ENCODE assay signal across 21 cellular contexts in the genomic region with DNA sequence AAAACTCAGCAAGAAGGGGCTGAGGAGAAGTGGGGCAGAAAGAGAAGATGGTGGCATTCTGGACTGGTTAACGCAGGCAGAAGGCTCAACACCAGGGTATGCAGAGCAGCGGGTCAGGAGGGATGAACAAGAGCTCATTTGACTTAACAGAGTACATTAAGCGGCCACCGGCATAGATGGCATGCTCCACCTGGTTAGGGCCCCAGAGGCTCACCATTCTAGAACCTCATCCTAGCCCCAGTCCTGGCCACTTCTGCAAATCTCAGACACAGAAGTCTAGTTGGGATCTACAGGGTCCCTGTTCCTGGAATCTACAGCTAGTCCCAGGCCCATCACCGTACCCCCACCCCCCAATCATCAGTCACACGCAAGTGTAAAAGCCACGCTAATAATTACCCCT. TPM values are rescaled to one million over a fixed set of nuclear protein-coding genes. Genes with fewer than 3 reads are reported as not detected.
DNase-seq lines count a peak whose midpoint lies in the region; ATAC-seq and TF ChIP-seq lines count a peak whose summit lies in the region.
"Had no signal": no experiment of that assay in that cellular context is flagged by ENCODE, and none has a peak within 500 bp of the region (broad histone marks: within the 10 kb centered on the region; RNA-seq: fewer than 3 reads in every experiment).

No MANE protein-coding gene starts in this region.

- peaks cover 15 to 34% (median 30%) of the 10 kb centered on the region in 11 experiments; a peak in 21 of 22 replicates for H3K27me3 ChIP-seq in BLaER1 treated with 17β-estradiol and CSF1 and Interleukin-3, amounts not matched to agents 10 nM and 100 nM
- H3K27me3 ChIP-seq in gastroesophageal sphincter (no peaks in the 10 kb centered on the region), gastrocnemius medialis (no peaks in the 10 kb centered on the region)

- H3K9ac ChIP-seq in BLaER1 treated with 17β-estradiol and CSF1 and Interleukin-3, amounts not matched to agents 10 nM and 100 nM, result no peak overlapping the region
- no peak overlapping the region for H3K9ac ChIP-seq in SK-N-MC (ENCODE audit: insufficient read length)

- no peak for ATAC-seq in gastroesophageal sphincter
- ATAC-seq in gastrocnemius medialis, result no peak
- no peak for ATAC-seq in HG02870 (IDR thresholded peaks at IDR 0.05; ENCODE audit: unreplicated experiment)
- ATAC-seq: activated CD8-positive, alpha-beta memory T cell treated with anti-CD3 and anti-CD28 coated beads, Interleukin-2, amount 10 ng/mL, durations not matched to agents 7 days and 5 days; activated T-helper 17 cell treated with anti-CD3 and anti-CD28 coated beads, Interleukin-2, amount 50 U/mL, for 72 hours had no signal

- H3K36me3 Mint-ChIP-seq in nephron progenitor cell (ENCODE audit: low read depth), result no peaks in the 10 kb centered on the region
- peaks cover 7% of the 10 kb centered on the region for H3K36me3 Mint-ChIP-seq in T-helper 2 cell treated with Interferon-gamma antibody and Interleukin-4, amounts not matched to agents 5 μg/mL and 100 μg/mL, for 36 hours (ENCODE audit: low read depth)
- H3K36me3 Mint-ChIP-seq: brain, memory B cell had no signal

- H3K27ac ChIP-seq in BLaER1 treated with 17β-estradiol and CSF1 and Interleukin-3, amounts not matched to agents 10 nM and 100 nM, result no peak overlapping the region
- H3K27ac ChIP-seq in SK-N-MC, result peak overlapping the region; percentile 75; the same call in 1 of the 2 replicates
- peak overlapping the region; percentile 60 to 100 (median 98) for H3K27ac ChIP-seq in gastroesophageal sphincter
- H3K27ac ChIP-seq in gastrocnemius medialis, result peak overlapping the region in 3 of 4 donors; percentile 78 to 87 (median 84)

- no peaks in the 10 kb centered on the region for H3K9me3 ChIP-seq in BLaER1 treated with 17β-estradiol and CSF1 and Interleukin-3, amounts not matched to agents 10 nM and 100 nM (replicated peaks in 1 of 11)
- H3K9me3 ChIP-seq in SK-N-MC (ENCODE audit: low read depth, low read length) (no peaks in the 10 kb centered on the region), gastroesophageal sphincter (no peaks in the 10 kb centered on the region), gastrocnemius medialis (no peaks in the 10 kb centered on the region)

- H3K4me3 Mint-ChIP-seq in nephron progenitor cell, result no peak overlapping the region
- no peak overlapping the region for H3K4me3 Mint-ChIP-seq in T-helper 2 cell treated with Interferon-gamma antibody and Interleukin-4, amounts not matched to agents 5 μg/mL and 100 μg/mL, for 36 hours
- H3K4me3 Mint-ChIP-seq: activated CD8-positive, alpha-beta memory T cell treated with anti-CD3 and anti-CD28 coated beads, Interleukin-2, amount 10 ng/mL, durations not matched to agents 7 days and 5 days; activated T-helper 17 cell treated with anti-CD3 and anti-CD28 coated beads, Interleukin-2, amount 50 U/mL, for 72 hours; memory B cell had no signal

- TF ChIP-seq POLR2A in gastroesophageal sphincter (IDR thresholded peaks at IDR 0.05) (no peak), gastrocnemius medialis (IDR thresholded peaks at IDR 0.05) (no peak)

- H3K4me2 ChIP-seq in BLaER1 treated with 17β-estradiol and CSF1 and Interleukin-3, amounts not matched to agents 10 nM and 100 nM, result peak overlapping the region; percentile 94 to 99 (median 99); a peak in 18 of 22 replicates

- in situ Hi-C loops in gastrocnemius medialis (cut with MboI; ENCODE audit: low sequenced_read_pairs in 4 of 4), result no loop called here

- peaks cover 53% of the 10 kb centered on the region for H3K4me1 Mint-ChIP-seq in nephron progenitor cell
- H3K4me1 Mint-ChIP-seq in T-helper 2 cell treated with Interferon-gamma antibody and Interleukin-4, amounts not matched to agents 5 μg/mL and 100 μg/mL, for 36 hours (ENCODE audit: low read depth), result peaks cover 9% of the 10 kb centered on the region

- no peak overlapping the region for H3K27ac Mint-ChIP-seq in nephron progenitor cell
- H3K27ac Mint-ChIP-seq in T-helper 2 cell treated with Interferon-gamma antibody and Interleukin-4, amounts not matched to agents 5 μg/mL and 100 μg/mL, for 36 hours, result no peak overlapping the region
- H3K27ac Mint-ChIP-seq: activated CD8-positive, alpha-beta memory T cell treated with anti-CD3 and anti-CD28 coated beads, Interleukin-2, amount 10 ng/mL, durations not matched to agents 7 days and 5 days; activated T-helper 17 cell treated with anti-CD3 and anti-CD28 coated beads, Interleukin-2, amount 50 U/mL, for 72 hours; memory B cell had no signal

- H3K4me3 ChIP-seq in BLaER1 treated with 17β-estradiol and CSF1 and Interleukin-3, amounts not matched to agents 10 nM and 100 nM, result no peak overlapping the region
- H3K4me3 ChIP-seq in SK-N-MC, result no peak overlapping the region
- H3K4me3 ChIP-seq in gastroesophageal sphincter, result no peak overlapping the region
- no peak overlapping the region for H3K4me3 ChIP-seq in gastrocnemius medialis
- H3K4me3 ChIP-seq: GM23248 had no signal

- 88 to 94% methylated on average over 4 of the region's 7 CpGs for whole genome bisulfite sequencing in gastroesophageal sphincter (ENCODE audit: low coverage in 1 of 2), 2 donors

- DNase-seq in SK-N-MC (ENCODE audit: low read depth, low spot score), result no peak
- DNase-seq in gastrocnemius medialis, result no peak
- no peak for DNase-seq in activated CD4-positive, CD25-positive, alpha-beta regulatory T cell treated with anti-CD3 and anti-CD28 coated beads, Interleukin-2, amount 50 U/mL, for 72 hours
- no peak for DNase-seq in nephron progenitor cell
- no peak for DNase-seq in T-helper 2 cell treated with Interferon-gamma antibody and Interleukin-4, amounts not matched to agents 5 μg/mL and 100 μg/mL, for 36 hours (ENCODE audit: low spot score)
- DNase-seq: activated CD4-positive, alpha-beta T cell treated with anti-CD3 and anti-CD28 coated beads for 48 hours; activated CD8-positive, alpha-beta memory T cell treated with anti-CD3 and anti-CD28 coated beads, Interleukin-2, amount 10 ng/mL, durations not matched to agents 7 days and 5 days; foreskin fibroblast; GM23248; hypothalamus; NCI-H146; NCI-H2171 treated with DMSO at 0.1 percent for 48 hours; NCI-H526 treated with DMSO at 0.1 percent for 48 hours; substantia nigra; SW 1271 had no signal

- H3K4me1 ChIP-seq in BLaER1 treated with 17β-estradiol and CSF1 and Interleukin-3, amounts not matched to agents 10 nM and 100 nM, result peaks cover 57 to 66% (median 61%) of the 10 kb centered on the region in 10 experiments
- H3K4me1 ChIP-seq in gastroesophageal sphincter, result peaks cover 0 to 74% (median 62%) of the 10 kb centered on the region in 3 donors
- H3K4me1 ChIP-seq in gastrocnemius medialis, result peaks cover 44 to 54% of the 10 kb centered on the region in 2 donors

- peaks cover 0 to 53% (median 35%) of the 10 kb centered on the region in 11 experiments; a peak in 18 of 22 replicates for H4K20me1 ChIP-seq in BLaER1 treated with 17β-estradiol and CSF1 and Interleukin-3, amounts not matched to agents 10 nM and 100 nM

- H3K27me3 Mint-ChIP-seq in nephron progenitor cell (ENCODE audit: low read depth, poor library complexity), result peaks cover 29% of the 10 kb centered on the region
- peaks cover 3% of the 10 kb centered on the region for H3K27me3 Mint-ChIP-seq in T-helper 2 cell treated with Interferon-gamma antibody and Interleukin-4, amounts not matched to agents 5 μg/mL and 100 μg/mL, for 36 hours (ENCODE audit: low read depth)
- H3K27me3 Mint-ChIP-seq: activated T-helper 17 cell treated with anti-CD3 and anti-CD28 coated beads, Interleukin-2, amount 50 U/mL, for 72 hours; brain; memory B cell had no signal

- TF ChIP-seq EP300 in gastroesophageal sphincter (IDR thresholded peaks at IDR 0.05), result no peak

- TF ChIP-seq CTCF in gastroesophageal sphincter (IDR thresholded peaks at IDR 0.05), result no peak
- TF ChIP-seq CTCF in gastrocnemius medialis (IDR thresholded peaks at IDR 0.05 in 4 of 5, conservative IDR thresholded peaks at IDR 0.05 in 1 of 5), result no peak
- TF ChIP-seq CTCF in nephron progenitor cell (IDR thresholded peaks at IDR 0.05), result no peak

- intact Hi-C loops in gastrocnemius medialis (cut with DNase I; ENCODE audit: low total_unique reads), result no loop called here

- peaks cover 0 to 31% (median 14%) of the 10 kb centered on the region in 11 experiments; a peak in 11 of 22 replicates for H3K36me3 ChIP-seq in BLaER1 treated with 17β-estradiol and CSF1 and Interleukin-3, amounts not matched to agents 10 nM and 100 nM
- no peaks in the 10 kb centered on the region for H3K36me3 ChIP-seq in SK-N-MC (ENCODE audit: insufficient read depth, low read length)
- H3K36me3 ChIP-seq in gastroesophageal sphincter, result peaks cover 0 to 41% of the 10 kb centered on the region in 2 donors
- peaks cover 0 to 23% of the 10 kb centered on the region in 2 donors for H3K36me3 ChIP-seq in gastrocnemius medialis

- H3K9me3 Mint-ChIP-seq in nephron progenitor cell, result no peaks in the 10 kb centered on the region
- no peaks in the 10 kb centered on the region for H3K9me3 Mint-ChIP-seq in T-helper 2 cell treated with Interferon-gamma antibody and Interleukin-4, amounts not matched to agents 5 μg/mL and 100 μg/mL, for 36 hours
- H3K9me3 Mint-ChIP-seq: activated T-helper 17 cell treated with anti-CD3 and anti-CD28 coated beads, Interleukin-2, amount 50 U/mL, for 72 hours; brain; memory B cell had no signal

RNA-seq across cellular contexts. Expression of gene MYO1C, which starts 1.7 kb away (rescaled TPM):
- 100 to 1,000 TPM; 215 to 461 (median 287) TPM for total RNA-seq in gastroesophageal sphincter
- 10 to 100 TPM; 24.8 to 76.6 (median 58.6) TPM for total RNA-seq in gastrocnemius medialis

RNA-seq across cellular contexts. Expression of gene INPP5K, which starts 22.2 kb away (rescaled TPM):
- 10 to 100 TPM; 59.6 to 76.0 (median 73.1) TPM for total RNA-seq in gastroesophageal sphincter
- total RNA-seq in gastrocnemius medialis, result 100 to 1,000 TPM; 102 to 196 (median 114) TPM

RNA-seq across cellular contexts. Expression of gene CRK, which starts 38.2 kb away (rescaled TPM):
- total RNA-seq in gastroesophageal sphincter (10 to 100 TPM; 72.7 to 98.4 (median 77.2) TPM), gastrocnemius medialis (10 to 100 TPM; 48.6 to 64.6 (median 56.7) TPM)

Comparison
In these comparisons a context has a peak if more than half of its experiments do, and no peak if none do; other contexts are left out.
1. H3K27ac ChIP-seq: peak in SK-N-MC (single experiment), gastroesophageal sphincter (4 of 4) and gastrocnemius medialis (3 of 4); none in BLaER1 treated with 17β-estradiol and CSF1 and Interleukin-3, amounts not matched to agents 10 nM and 100 nM (0 of 11).